ENCODE assay signal across 20 cellular contexts in genomic region chr2:157164370-157164769, GRCh38.
DNase-seq lines count a peak whose midpoint lies in the region; ATAC-seq and TF ChIP-seq lines count a peak whose summit lies in the region.
"Had no signal": no experiment of that assay in that cellular context is flagged by ENCODE, and none has a peak within 500 bp of the region (broad histone marks: within the 10 kb centered on the region; RNA-seq: fewer than 3 reads in every experiment).

No MANE protein-coding gene starts in this region.

- H3K4me1 ChIP-seq in neuronal stem cell (ENCODE audit: control insufficient read depth in 2 of 2, insufficient read depth in 1 of 2, low read depth in 1 of 2, low read length in 2 of 2) (peaks cover 0 to 3% of the 10 kb centered on the region in 2 donors), upper lobe of right lung (no peaks in the 10 kb centered on the region), transverse colon (peaks cover 0 to 10% (median 8%) of the 10 kb centered on the region in 4 donors)
- H3K4me1 ChIP-seq: BLaER1, Caco-2 had no signal

- H2AK5ac ChIP-seq in neuronal stem cell (ENCODE audit: low read depth, low read length) = no peak overlapping the region

- H2BK5ac ChIP-seq in neuronal stem cell (ENCODE audit: low read length) = no peak overlapping the region

- no peak overlapping the region for H3K9ac ChIP-seq in neuronal stem cell (ENCODE audit: low read depth, low read length, poor library complexity)
- H3K9ac ChIP-seq: BLaER1 had no signal

- TF ChIP-seq CTCF in upper lobe of right lung (IDR thresholded peaks at IDR 0.05) (no peak), transverse colon (IDR thresholded peaks at IDR 0.05) (no peak)

- H3K79me1 ChIP-seq in neuronal stem cell (ENCODE audit: low read depth, low read length) = no peaks in the 10 kb centered on the region

- no peaks in the 10 kb centered on the region for H3K27me3 ChIP-seq in neuronal stem cell (ENCODE audit: control insufficient read depth in 3 of 3, insufficient read depth in 3 of 3, low read depth in 1 of 3, low read length in 3 of 3)
- no peaks in the 10 kb centered on the region for H3K27me3 ChIP-seq in upper lobe of right lung
- H3K27me3 ChIP-seq in transverse colon = no peaks in the 10 kb centered on the region
- H3K27me3 ChIP-seq: BLaER1 had no signal

- H3K9me3 Mint-ChIP-seq in activated naive CD8-positive, alpha-beta T cell treated with anti-CD3 and anti-CD28 coated beads, Interleukin-2, amount 50 U/mL, for 24 hours = no peaks in the 10 kb centered on the region
- H3K9me3 Mint-ChIP-seq in activated naive CD8-positive, alpha-beta T cell treated with anti-CD3 and anti-CD28 coated beads for 36 hours = no peaks in the 10 kb centered on the region
- H3K9me3 Mint-ChIP-seq: CD8-positive, alpha-beta T cell had no signal

- H3K27ac ChIP-seq in neuronal stem cell (replicated peaks; ENCODE audit: low read length) = no peak overlapping the region
- no peak overlapping the region for H3K27ac ChIP-seq in upper lobe of right lung
- H3K27ac ChIP-seq in transverse colon = no peak overlapping the region
- H3K27ac ChIP-seq: 22Rv1, BLaER1, C4-2B had no signal

- H3K27ac Mint-ChIP-seq in activated naive CD8-positive, alpha-beta T cell treated with anti-CD3 and anti-CD28 coated beads, Interleukin-2, amount 50 U/mL, for 24 hours = no peak overlapping the region
- H3K27ac Mint-ChIP-seq in activated naive CD8-positive, alpha-beta T cell treated with anti-CD3 and anti-CD28 coated beads for 36 hours = no peak overlapping the region
- H3K27ac Mint-ChIP-seq: B cell; CD4-positive, CD25-positive, alpha-beta regulatory T cell; CD8-positive, alpha-beta T cell; GM23338; H9 had no signal

- no peak overlapping the region for H3K18ac ChIP-seq in neuronal stem cell (ENCODE audit: low read length)

- H2BK15ac ChIP-seq in neuronal stem cell (ENCODE audit: low read length) = no peak overlapping the region

- WGBS in neuronal stem cell (ENCODE audit: extremely low coverage in 2 of 2, insufficient read length in 2 of 2, insufficient replicate concordance in 1 of 2), 2 donors = no CpG with 5 or more reads among the region's 5 CpGs
- WGBS in transverse colon (ENCODE audit: low coverage in 1 of 2), 2 donors = 98% methylated on average over 5 of the region's 5 CpGs; no CpG with 5 or more reads in 1 of the 2 donors

- no peak overlapping the region for H3K4me2 ChIP-seq in neuronal stem cell (ENCODE audit: insufficient read depth, low read length, poor library complexity, severe bottlenecking)
- H3K4me2 ChIP-seq: BLaER1, GM23338 had no signal

- H3K4me3 Mint-ChIP-seq in activated naive CD8-positive, alpha-beta T cell treated with anti-CD3 and anti-CD28 coated beads, Interleukin-2, amount 50 U/mL, for 24 hours = no peak overlapping the region
- H3K4me3 Mint-ChIP-seq in activated naive CD8-positive, alpha-beta T cell treated with anti-CD3 and anti-CD28 coated beads for 36 hours = no peak overlapping the region
- H3K4me3 Mint-ChIP-seq: B cell; CD4-positive, CD25-positive, alpha-beta regulatory T cell; CD8-positive, alpha-beta T cell; GM23338; H9 had no signal

- no peaks in the 10 kb centered on the region for H3K4me1 Mint-ChIP-seq in activated naive CD8-positive, alpha-beta T cell treated with anti-CD3 and anti-CD28 coated beads, Interleukin-2, amount 50 U/mL, for 24 hours
- no peaks in the 10 kb centered on the region for H3K4me1 Mint-ChIP-seq in activated naive CD8-positive, alpha-beta T cell treated with anti-CD3 and anti-CD28 coated beads for 36 hours
- H3K4me1 Mint-ChIP-seq: B cell; CD4-positive, CD25-positive, alpha-beta regulatory T cell; GM23338; H9 had no signal

- H3K14ac ChIP-seq in neuronal stem cell (ENCODE audit: low read length) = no peak overlapping the region

- H3K36me3 ChIP-seq in neuronal stem cell (replicated peaks in 1 of 2; ENCODE audit: control insufficient read depth in 2 of 2, insufficient read depth in 2 of 2, low read length in 2 of 2) (no peaks in the 10 kb centered on the region), upper lobe of right lung (no peaks in the 10 kb centered on the region), transverse colon (no peaks in the 10 kb centered on the region)
- H3K36me3 ChIP-seq: BLaER1 had no signal

- in situ Hi-C loops in transverse colon (cut with MboI; ENCODE audit: low pct_ligation_motif_present in 1 of 4, low pct_unique_long_range_greater_than_20kb in 1 of 4, low sequenced_read_pairs in 3 of 4) = no loop called here

- TF ChIP-seq POLR2A in transverse colon (IDR thresholded peaks at IDR 0.05) = no peak

- peaks cover 0 to 3% of the 10 kb centered on the region in 2 donors for H3K9me3 ChIP-seq in neuronal stem cell (replicated peaks in 1 of 2; ENCODE audit: control insufficient read depth in 2 of 2, insufficient read depth in 1 of 2, low read depth in 1 of 2, low read length in 2 of 2)
- no peaks in the 10 kb centered on the region for H3K9me3 ChIP-seq in upper lobe of right lung
- no peaks in the 10 kb centered on the region for H3K9me3 ChIP-seq in transverse colon

- H2AFZ ChIP-seq in neuronal stem cell (ENCODE audit: low read length) = no peak overlapping the region
- H2AFZ ChIP-seq: GM23338 had no signal

- H2BK120ac ChIP-seq in neuronal stem cell (ENCODE audit: low read depth, low read length) = no peak overlapping the region

- H3K4me3 ChIP-seq in neuronal stem cell (ENCODE audit: low read length in 2 of 2) (peak overlapping the region in 1 of 2 donors; percentile 16), upper lobe of right lung (no peak overlapping the region), transverse colon (no peak overlapping the region)
- H3K4me3 ChIP-seq: BLaER1, GM23338 had no signal

- no peak overlapping the region for H4K8ac ChIP-seq in neuronal stem cell (ENCODE audit: low read depth, low read length)

- no peaks in the 10 kb centered on the region for H3K27me3 Mint-ChIP-seq in activated naive CD8-positive, alpha-beta T cell treated with anti-CD3 and anti-CD28 coated beads, Interleukin-2, amount 50 U/mL, for 24 hours
- H3K27me3 Mint-ChIP-seq in activated naive CD8-positive, alpha-beta T cell treated with anti-CD3 and anti-CD28 coated beads for 36 hours = peaks cover 3% of the 10 kb centered on the region
- H3K27me3 Mint-ChIP-seq: B cell had no signal

- DNase-seq in activated naive CD8-positive, alpha-beta T cell treated with anti-CD3 and anti-CD28 coated beads, Interleukin-2, amount 50 U/mL, for 24 hours = no peak
- no peak for DNase-seq in activated naive CD8-positive, alpha-beta T cell treated with anti-CD3 and anti-CD28 coated beads for 36 hours
- DNase-seq in neuronal stem cell (ENCODE audit: low spot score) = no peak
- DNase-seq in upper lobe of right lung = no peak
- DNase-seq in transverse colon = no peak
- DNase-seq in Right ventricle myocardium inferior (ENCODE audit: missing footprints) = no peak
- DNase-seq: Caco-2; CD4-positive, CD25-positive, alpha-beta regulatory T cell; CD8-positive, alpha-beta T cell; DMS153; DND-41; H9 had no signal

- intact Hi-C loops in upper lobe of right lung (cut with DNase I) (no loop called here), transverse colon (cut with DNase I; ENCODE audit: low total_unique reads) (no loop called here), Right ventricle myocardium inferior (cut with DNase I) (no loop called here)

- H3K23ac ChIP-seq in neuronal stem cell (ENCODE audit: low read depth, low read length, poor library complexity) = peak overlapping the region; percentile 75

- peak; percentile 40 for ATAC-seq in activated naive CD8-positive, alpha-beta T cell treated with anti-CD3 and anti-CD28 coated beads, Interleukin-2, amount 50 U/mL, for 24 hours
- ATAC-seq in esophagus mucosa = peak; percentile 10
- ATAC-seq in upper lobe of right lung = peak; percentile 39
- ATAC-seq in GM21529 (IDR thresholded peaks at IDR 0.05; ENCODE audit: unreplicated experiment) = no peak
- no peak for ATAC-seq in Right ventricle myocardium inferior
- ATAC-seq: CD8-positive, alpha-beta T cell; GM23338; HCT116 had no signal

- H3K36me3 Mint-ChIP-seq in activated naive CD8-positive, alpha-beta T cell treated with anti-CD3 and anti-CD28 coated beads, Interleukin-2, amount 50 U/mL, for 24 hours (ENCODE audit: low read depth) = no peaks in the 10 kb centered on the region
- H3K36me3 Mint-ChIP-seq in activated naive CD8-positive, alpha-beta T cell treated with anti-CD3 and anti-CD28 coated beads for 36 hours = no peaks in the 10 kb centered on the region
- H3K36me3 Mint-ChIP-seq: CD4-positive, CD25-positive, alpha-beta regulatory T cell; CD8-positive, alpha-beta T cell had no signal

- H2BK12ac ChIP-seq in neuronal stem cell (ENCODE audit: low read length) = no peak overlapping the region

- H3K4ac ChIP-seq in neuronal stem cell (ENCODE audit: low read length) = no peak overlapping the region

- no peak for TF ChIP-seq EP300 in transverse colon (IDR thresholded peaks at IDR 0.05; ENCODE audit: low read depth)

- H4K91ac ChIP-seq in neuronal stem cell (ENCODE audit: low read depth, low read length, poor library complexity) = no peak overlapping the region

Comparison
In these comparisons a context has a peak if more than half of its experiments do, and no peak if none do; other contexts are left out.
1. ATAC-seq: peak in activated naive CD8-positive, alpha-beta T cell treated with anti-CD3 and anti-CD28 coated beads, Interleukin-2, amount 50 U/mL, for 24 hours (single experiment), esophagus mucosa (single experiment) and upper lobe of right lung (single experiment); none in GM21529 (single experiment) and Right ventricle myocardium inferior (single experiment).